In genomic region chrX:22383988-22384387, GRCh38 we compare ENCODE assay signal across 1 cellular context.
TF ChIP-seq lines count a peak whose summit lies in the region.

No MANE protein-coding gene starts in this region.

TF ChIP-seq in WTC11, 78 proteins besides CTCF, POLR2A, EP300 and RAD21 (continued from another document):
- TF ChIP-seq HMGXB4 (CRISPR knock-in tag; IDR thresholded peaks at IDR 0.05) (no peak), PRRX2 (CRISPR knock-in tag; IDR thresholded peaks at IDR 0.05) (no peak), TEAD1 (CRISPR knock-in tag; IDR thresholded peaks at IDR 0.05) (no peak), AFF4 (CRISPR knock-in tag; IDR thresholded peaks at IDR 0.05; ENCODE audit: borderline replicate concordance) (no peak), JUN (CRISPR knock-in tag; IDR thresholded peaks at IDR 0.05) (no peak), GTF2I (CRISPR knock-in tag; conservative IDR thresholded peaks at IDR 0.05) (no peak), IRF1 (CRISPR knock-in tag; IDR thresholded peaks at IDR 0.05) (no peak), ZNF263 (CRISPR knock-in tag; IDR thresholded peaks at IDR 0.05; ENCODE audit: low read depth) (no peak), NR2C2 (CRISPR knock-in tag; IDR thresholded peaks at IDR 0.05) (no peak), ZNF138 (CRISPR knock-in tag; conservative IDR thresholded peaks at IDR 0.05) (no peak), MAX (CRISPR knock-in tag; IDR thresholded peaks at IDR 0.05) (no peak), ELF4 (CRISPR knock-in tag; IDR thresholded peaks at IDR 0.05; ENCODE audit: low read depth) (no peak), RORB (CRISPR knock-in tag; IDR thresholded peaks at IDR 0.05) (no peak), TP53 (CRISPR knock-in tag; IDR thresholded peaks at IDR 0.05) (no peak)
